In the genomic region with DNA sequence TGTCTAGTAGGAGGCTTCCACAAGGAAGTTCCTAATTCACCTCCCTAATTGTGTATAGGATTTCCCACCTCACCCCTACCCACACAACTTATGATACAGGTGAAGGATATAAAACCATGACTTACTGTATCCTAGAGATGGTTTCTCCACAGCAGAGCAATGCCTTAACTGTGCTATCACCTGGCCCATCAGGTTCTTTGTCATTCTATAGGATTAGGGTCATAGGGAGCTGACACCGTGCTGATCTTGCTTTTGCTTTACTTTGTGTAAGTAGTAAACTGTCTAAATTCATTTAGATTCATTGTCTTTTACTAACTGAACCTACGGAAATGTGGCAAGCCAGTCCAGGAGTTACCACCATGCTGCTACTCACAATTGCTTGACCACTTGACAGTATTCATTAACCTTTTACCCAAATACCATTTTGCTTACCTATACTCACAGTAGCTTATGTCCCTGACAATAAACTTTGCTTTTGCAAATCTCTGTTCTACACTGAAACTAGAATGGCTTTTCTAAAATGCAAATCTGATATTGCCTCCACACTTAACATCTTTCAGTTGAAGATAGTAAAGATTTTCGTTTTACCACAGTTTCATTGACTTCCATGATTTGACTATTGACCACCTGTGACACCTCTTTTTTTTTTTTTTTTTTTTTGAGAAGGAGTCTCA, we compare ENCODE assay signal across 1 cellular context.
TF ChIP-seq lines count a peak whose summit lies in the region.

No MANE protein-coding gene starts in this region.

TF ChIP-seq in WTC11, 78 proteins besides CTCF, POLR2A, EP300 and RAD21 (continued from another document):
- TF ChIP-seq, protein P1, sequence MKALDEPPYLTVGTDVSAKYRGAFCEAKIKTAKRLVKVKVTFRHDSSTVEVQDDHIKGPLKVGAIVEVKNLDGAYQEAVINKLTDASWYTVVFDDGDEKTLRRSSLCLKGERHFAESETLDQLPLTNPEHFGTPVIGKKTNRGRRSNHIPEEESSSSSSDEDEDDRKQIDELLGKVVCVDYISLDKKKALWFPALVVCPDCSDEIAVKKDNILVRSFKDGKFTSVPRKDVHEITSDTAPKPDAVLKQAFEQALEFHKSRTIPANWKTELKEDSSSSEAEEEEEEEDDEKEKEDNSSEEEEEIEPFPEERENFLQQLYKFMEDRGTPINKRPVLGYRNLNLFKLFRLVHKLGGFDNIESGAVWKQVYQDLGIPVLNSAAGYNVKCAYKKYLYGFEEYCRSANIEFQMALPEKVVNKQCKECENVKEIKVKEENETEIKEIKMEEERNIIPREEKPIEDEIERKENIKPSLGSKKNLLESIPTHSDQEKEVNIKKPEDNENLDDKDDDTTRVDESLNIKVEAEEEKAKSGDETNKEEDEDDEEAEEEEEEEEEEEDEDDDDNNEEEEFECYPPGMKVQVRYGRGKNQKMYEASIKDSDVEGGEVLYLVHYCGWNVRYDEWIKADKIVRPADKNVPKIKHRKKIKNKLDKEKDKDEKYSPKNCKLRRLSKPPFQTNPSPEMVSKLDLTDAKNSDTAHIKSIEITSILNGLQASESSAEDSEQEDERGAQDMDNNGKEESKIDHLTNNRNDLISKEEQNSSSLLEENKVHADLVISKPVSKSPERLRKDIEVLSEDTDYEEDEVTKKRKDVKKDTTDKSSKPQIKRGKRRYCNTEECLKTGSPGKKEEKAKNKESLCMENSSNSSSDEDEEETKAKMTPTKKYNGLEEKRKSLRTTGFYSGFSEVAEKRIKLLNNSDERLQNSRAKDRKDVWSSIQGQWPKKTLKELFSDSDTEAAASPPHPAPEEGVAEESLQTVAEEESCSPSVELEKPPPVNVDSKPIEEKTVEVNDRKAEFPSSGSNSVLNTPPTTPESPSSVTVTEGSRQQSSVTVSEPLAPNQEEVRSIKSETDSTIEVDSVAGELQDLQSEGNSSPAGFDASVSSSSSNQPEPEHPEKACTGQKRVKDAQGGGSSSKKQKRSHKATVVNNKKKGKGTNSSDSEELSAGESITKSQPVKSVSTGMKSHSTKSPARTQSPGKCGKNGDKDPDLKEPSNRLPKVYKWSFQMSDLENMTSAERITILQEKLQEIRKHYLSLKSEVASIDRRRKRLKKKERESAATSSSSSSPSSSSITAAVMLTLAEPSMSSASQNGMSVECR (CRISPR knock-in tag; IDR thresholded peaks at IDR 0.05; ENCODE audit: borderline replicate concordance), result no peak
- TF ChIP-seq ZNF671 (CRISPR knock-in tag; IDR thresholded peaks at IDR 0.05), result no peak
- TF ChIP-seq JUN (CRISPR knock-in tag; IDR thresholded peaks at IDR 0.05), result no peak
- no peak for TF ChIP-seq FOXK1 (CRISPR knock-in tag; IDR thresholded peaks at IDR 0.05)
- no peak for TF ChIP-seq SOX15 (CRISPR knock-in tag; IDR thresholded peaks at IDR 0.05)
- no peak for TF ChIP-seq FOXP1 (CRISPR knock-in tag; IDR thresholded peaks at IDR 0.05; ENCODE audit: borderline replicate concordance)
- no peak for TF ChIP-seq ZNF317 (CRISPR knock-in tag; IDR thresholded peaks at IDR 0.05; ENCODE audit: borderline replicate concordance, low read depth)
- no peak for TF ChIP-seq NFE2L1 (CRISPR knock-in tag; IDR thresholded peaks at IDR 0.05)
- no peak for TF ChIP-seq ZNF263 (CRISPR knock-in tag; IDR thresholded peaks at IDR 0.05; ENCODE audit: low read depth)
- TF ChIP-seq, protein P2, sequence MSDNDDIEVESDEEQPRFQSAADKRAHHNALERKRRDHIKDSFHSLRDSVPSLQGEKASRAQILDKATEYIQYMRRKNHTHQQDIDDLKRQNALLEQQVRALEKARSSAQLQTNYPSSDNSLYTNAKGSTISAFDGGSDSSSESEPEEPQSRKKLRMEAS (CRISPR knock-in tag; IDR thresholded peaks at IDR 0.05), result no peak
- no peak for TF ChIP-seq TEAD4 (CRISPR knock-in tag; IDR thresholded peaks at IDR 0.05)
- no peak for TF ChIP-seq ESRRA (CRISPR knock-in tag; IDR thresholded peaks at IDR 0.05; ENCODE audit: borderline replicate concordance)
- TF ChIP-seq SMAD3 (CRISPR knock-in tag; IDR thresholded peaks at IDR 0.05; ENCODE audit: borderline replicate concordance), result no peak
- no peak for TF ChIP-seq RORB (CRISPR knock-in tag; IDR thresholded peaks at IDR 0.05)
- TF ChIP-seq, protein P3, sequence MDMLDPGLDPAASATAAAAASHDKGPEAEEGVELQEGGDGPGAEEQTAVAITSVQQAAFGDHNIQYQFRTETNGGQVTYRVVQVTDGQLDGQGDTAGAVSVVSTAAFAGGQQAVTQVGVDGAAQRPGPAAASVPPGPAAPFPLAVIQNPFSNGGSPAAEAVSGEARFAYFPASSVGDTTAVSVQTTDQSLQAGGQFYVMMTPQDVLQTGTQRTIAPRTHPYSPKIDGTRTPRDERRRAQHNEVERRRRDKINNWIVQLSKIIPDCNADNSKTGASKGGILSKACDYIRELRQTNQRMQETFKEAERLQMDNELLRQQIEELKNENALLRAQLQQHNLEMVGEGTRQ (CRISPR knock-in tag; IDR thresholded peaks at IDR 0.05), result no peak
